In genomic region chr4:119652978-119653377, GRCh38 we compare ENCODE assay signal across 32 cellular contexts. TPM values are rescaled to one million over a fixed set of nuclear protein-coding genes. Genes with fewer than 3 reads are reported as not detected.
DNase-seq lines count a peak whose midpoint lies in the region; ATAC-seq and TF ChIP-seq lines count a peak whose summit lies in the region.
"Had no signal": no experiment of that assay in that cellular context is flagged by ENCODE, and none has a peak within 500 bp of the region (broad histone marks: within the 10 kb centered on the region; RNA-seq: fewer than 3 reads in every experiment).

No MANE protein-coding gene starts in this region.

- peak overlapping the region; percentile 67 for H3K27ac Mint-ChIP-seq in chondrocyte (ENCODE audit: unreplicated experiment)
- H3K27ac Mint-ChIP-seq in CD14-positive monocyte, result no peak overlapping the region
- H3K27ac Mint-ChIP-seq: activated CD4-positive, alpha-beta T cell treated with anti-CD3 and anti-CD28 coated beads, Interleukin-2, amount 10 ng/mL, durations not matched to agents 24 days and 14 days; dendritic cell treated with granulocyte-macrophage colony-stimulating factor and Interleukin-4, amounts not matched to agents 40 ng/mL and 50 ng/mL, for 4 days; endodermal cell had no signal

- ATAC-seq in GM18867 (IDR thresholded peaks at IDR 0.05; ENCODE audit: unreplicated experiment), result no peak
- ATAC-seq: activated T-cell treated with anti-CD3 and anti-CD28 coated beads, Interleukin-2, amount 50 U/mL, for 4 hours; esophagus mucosa; GM12878; lower lobe of right lung had no signal

- H3K27ac ChIP-seq in vagina, result no peak overlapping the region
- H3K27ac ChIP-seq: C4-2B, lower lobe of right lung, ovary, VCaP had no signal

- H3K27me3 Mint-ChIP-seq in chondrocyte (ENCODE audit: low read depth), result no peaks in the 10 kb centered on the region
- peaks cover 0 to 3% (median 1%) of the 10 kb centered on the region in 3 donors for H3K27me3 Mint-ChIP-seq in CD14-positive monocyte (ENCODE audit: low read depth in 3 of 3)
- H3K27me3 Mint-ChIP-seq: dendritic cell treated with granulocyte-macrophage colony-stimulating factor and Interleukin-4, amounts not matched to agents 40 ng/mL and 50 ng/mL, for 4 days had no signal

- H3K4me3 Mint-ChIP-seq in chondrocyte (ENCODE audit: unreplicated experiment) (no peak overlapping the region), CD14-positive monocyte (no peak overlapping the region)
- H3K4me3 Mint-ChIP-seq: activated CD4-positive, alpha-beta T cell treated with anti-CD3 and anti-CD28 coated beads, Interleukin-2, amount 10 ng/mL, durations not matched to agents 24 days and 14 days; activated T-cell treated with anti-CD3 and anti-CD28 coated beads, Interleukin-2, amount 50 U/mL, for 4 hours; dendritic cell treated with granulocyte-macrophage colony-stimulating factor and Interleukin-4, amounts not matched to agents 40 ng/mL and 50 ng/mL, for 4 days; endodermal cell; nephron had no signal

- H3K36me3 Mint-ChIP-seq in chondrocyte (ENCODE audit: low read depth), result no peaks in the 10 kb centered on the region
- H3K36me3 Mint-ChIP-seq in CD14-positive monocyte, result no peaks in the 10 kb centered on the region

- intact Hi-C loops in CD14-positive monocyte (cut with micrococcal nuclease) (no loop called here), vagina (cut with DNase I) (no loop called here)

- TF ChIP-seq POLR2A in vagina (IDR thresholded peaks at IDR 0.05), result no peak

- H3K4me1 ChIP-seq in vagina, result no peaks in the 10 kb centered on the region
- H3K4me1 ChIP-seq: lower lobe of right lung, stomach, transverse colon had no signal

- CTCF ChIA-PET in HEK293T (lab: Yijun Ruan, JAX), result no interaction called here

- H3K4me1 Mint-ChIP-seq in chondrocyte (ENCODE audit: low read depth) (peaks cover 15% of the 10 kb centered on the region), CD14-positive monocyte (no peaks in the 10 kb centered on the region)
- H3K4me1 Mint-ChIP-seq: activated CD4-positive, alpha-beta T cell treated with anti-CD3 and anti-CD28 coated beads, Interleukin-2, amount 10 ng/mL, durations not matched to agents 24 days and 14 days had no signal

- no peaks in the 10 kb centered on the region for H3K9me3 ChIP-seq in vagina
- H3K9me3 ChIP-seq: lower lobe of right lung, ovary, stomach, transverse colon had no signal

- H3K4me3 ChIP-seq in vagina, result no peak overlapping the region
- H3K4me3 ChIP-seq: GM12878, lower lobe of right lung, ovary, smooth muscle cell, stomach, transverse colon had no signal

- no peaks in the 10 kb centered on the region for H3K36me3 ChIP-seq in vagina
- H3K36me3 ChIP-seq: lower lobe of right lung, ovary, stomach, transverse colon had no signal

- DNase-seq in AG20443 (ENCODE audit: low spot score) (peak; percentile 36), NCI-H226 (peak; percentile 28), chondrocyte (ENCODE audit: low spot score) (no peak), iris pigment epithelial cell (ENCODE audit: low read depth) (peak; percentile 92), CD14-positive monocyte (ENCODE audit: low spot score) (no peak), vagina (ENCODE audit: extremely low spot score in 2 of 2) (no peak), HEK293T (ENCODE audit: extremely low spot score) (no peak)
- DNase-seq: activated CD4-positive, alpha-beta T cell treated with anti-CD3 and anti-CD28 coated beads, Interleukin-2, amount 10 ng/mL, durations not matched to agents 24 days and 14 days; activated T-cell treated with anti-CD3 and anti-CD28 coated beads, Interleukin-2, amount 50 U/mL, for 4 hours; DMS79 treated with DMSO at 0.1 percent for 48 hours; endodermal cell; glutamatergic neuron; kidney glomerular epithelial cell; lower lobe of right lung; NCI-H1048; NCI-H1694 treated with DMSO at 0.1 percent for 48 hours; NCI-H2171 treated with DMSO at 0.1 percent for 48 hours; NCI-H524; ovary; retina; SHP77; stimulated activated CD4-positive, alpha-beta T cell treated with anti-CD3 and anti-CD28 coated beads, Interleukin-2, amount 100 ng/mL, for 24 hours; stomach; transverse colon had no signal

- H3K9me3 Mint-ChIP-seq in chondrocyte (ENCODE audit: low read depth) (no peaks in the 10 kb centered on the region), CD14-positive monocyte (peaks cover 0 to 1% (median 0%) of the 10 kb centered on the region in 7 donors)
- H3K9me3 Mint-ChIP-seq: activated CD4-positive, alpha-beta T cell treated with anti-CD3 and anti-CD28 coated beads, Interleukin-2, amount 10 ng/mL, durations not matched to agents 24 days and 14 days; activated T-cell treated with anti-CD3 and anti-CD28 coated beads, Interleukin-2, amount 50 U/mL, for 4 hours; dendritic cell treated with granulocyte-macrophage colony-stimulating factor and Interleukin-4, amounts not matched to agents 40 ng/mL and 50 ng/mL, for 4 days; endodermal cell; nephron had no signal

- TF ChIP-seq CTCF in chondrocyte (IDR thresholded peaks at IDR 0.05), result no peak
- TF ChIP-seq CTCF in CD14-positive monocyte (IDR thresholded peaks at IDR 0.05), result no peak
- no peak for TF ChIP-seq CTCF in vagina (IDR thresholded peaks at IDR 0.05)

- no peaks in the 10 kb centered on the region for H3K27me3 ChIP-seq in vagina
- H3K27me3 ChIP-seq: ovary, stomach, transverse colon had no signal

- POLR2A ChIA-PET in HEK293T (lab: Yijun Ruan, JAX), result no interaction called here

TF ChIP-seq in HEK293T, 16 proteins besides CTCF, POLR2A, EP300 and RAD21:
- no peak for TF ChIP-seq ARNT (IDR thresholded peaks at IDR 0.05)
- no peak for TF ChIP-seq HDGF (IDR thresholded peaks at IDR 0.05; ENCODE audit: borderline replicate concordance)
- no peak for TF ChIP-seq SUZ12 (IDR thresholded peaks at IDR 0.05)
- no peak for TF ChIP-seq L3MBTL2 (conservative IDR thresholded peaks at IDR 0.05)
- TF ChIP-seq CTBP1 (IDR thresholded peaks at IDR 0.05; ENCODE audit: borderline replicate concordance), result no peak
- no peak for TF ChIP-seq LEF1 (IDR thresholded peaks at IDR 0.05; ENCODE audit: borderline replicate concordance)
- TF ChIP-seq FOXA1 (IDR thresholded peaks at IDR 0.05), result no peak
- no peak for TF ChIP-seq PKNOX1 (IDR thresholded peaks at IDR 0.05)
- no peak for TF ChIP-seq SP1 (IDR thresholded peaks at IDR 0.05)
- TF ChIP-seq ELF4 (IDR thresholded peaks at IDR 0.05), result no peak

RNA-seq across cellular contexts. Expression of gene PDE5A, which starts 24.4 kb away (rescaled TPM):
- total RNA-seq in chondrocyte (7.0 to 21.8 TPM (median 17.0 TPM) in 3 replicates), vagina (23.1 TPM)
- polyA plus RNA-seq in CD14-positive monocyte, result under 1 TPM; 0.80 to 0.82 TPM
- total RNA-seq: activated CD4-positive, alpha-beta T cell treated with anti-CD3 and anti-CD28 coated beads, Interleukin-2, amount 10 ng/mL, durations not matched to agents 24 days and 14 days had no signal

Comparison
In these comparisons a context has a peak if more than half of its experiments do, and no peak if none do; other contexts are left out.
1. DNase-seq: peak in AG20443 (single experiment), NCI-H226 (single experiment) and iris pigment epithelial cell (single experiment); none in chondrocyte (single experiment), CD14-positive monocyte (single experiment), vagina (0 of 2) and HEK293T (single experiment).